In the genomic region with DNA sequence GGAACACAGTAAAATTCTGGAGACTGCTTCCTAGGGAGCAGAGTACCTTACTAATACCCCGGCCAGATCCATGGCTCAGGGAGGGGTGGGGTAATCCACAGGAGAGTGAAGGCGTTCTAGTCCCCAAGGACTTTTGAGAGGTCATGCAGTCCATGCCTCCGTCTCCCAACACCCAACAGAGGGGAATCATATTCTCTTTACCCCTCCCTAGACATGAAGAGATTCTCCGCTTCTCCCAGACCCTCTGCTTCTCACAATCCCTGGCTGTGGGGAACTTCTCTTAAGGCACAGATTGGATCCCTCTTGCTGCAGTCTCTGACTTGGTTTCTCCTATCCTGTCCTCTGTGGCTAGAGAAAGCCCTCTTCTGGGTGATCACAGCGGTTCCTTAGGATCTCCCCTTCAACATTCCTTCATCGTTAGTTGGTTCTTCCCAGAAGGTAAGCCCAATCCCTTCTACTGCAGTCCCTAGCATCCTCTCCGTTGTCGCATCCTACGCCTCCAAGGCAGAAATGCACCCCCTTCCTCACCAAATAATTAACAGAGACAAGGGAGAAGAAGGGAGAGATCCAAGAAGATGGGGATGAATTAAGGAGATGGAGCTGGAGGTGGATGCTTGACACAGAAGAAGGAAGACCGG, we compare ENCODE assay signal across 8 cellular contexts. TPM values are rescaled to one million over a fixed set of nuclear protein-coding genes. Genes with fewer than 3 reads are reported as not detected.
DNase-seq lines count a peak whose midpoint lies in the region; ATAC-seq and TF ChIP-seq lines count a peak whose summit lies in the region.

No MANE protein-coding gene starts in this region.

- peaks cover 9% of the 10 kb centered on the region; the same call in 1 of the 2 replicates for H3K4me1 ChIP-seq in HUES64 (ENCODE audit: insufficient read depth, low read length)

- TF ChIP-seq CTCF in choroid plexus epithelial cell (conservative IDR thresholded peaks at IDR 0.05; ENCODE audit: low read depth, low read length): no peak

- H3K4me3 Mint-ChIP-seq in naive B cell: peak overlapping the region; percentile 73 to 93 (median 89)

- peak overlapping the region; percentile 56 for H3K9ac ChIP-seq in HUES64 (ENCODE audit: low read depth, low read length)

- H3K27ac ChIP-seq in HUES64 (ENCODE audit: low read depth, low read length): no peak overlapping the region

- H3K27me3 ChIP-seq in HUES64 (ENCODE audit: insufficient read depth, low read length): peaks cover 27% of the 10 kb centered on the region

- peak; percentile 31 for DNase-seq in Ammon's horn (ENCODE audit: low spot score)
- no peak for DNase-seq in choroid plexus epithelial cell (ENCODE audit: low read depth)
- no peak for DNase-seq in naive B cell
- no peak for DNase-seq in SKM-1 treated with dmso at 0.1 percent for 144 hours (lab: John Stamatoyannopoulos, UW; ENCODE audit: unreplicated experiment)
- DNase-seq in T1000 (lab: John Stamatoyannopoulos, UW): no peak

- H3K27me3 Mint-ChIP-seq in naive B cell: no peaks in the 10 kb centered on the region

- 40% methylated on average over 10 of the region's 10 CpGs for WGBS in HUES64

- H3K4me1 Mint-ChIP-seq in naive B cell: peaks cover 48 to 53% (median 49%) of the 10 kb centered on the region in 3 donors

- no peaks in the 10 kb centered on the region for H3K36me3 Mint-ChIP-seq in naive B cell

- ATAC-seq in naive B cell (ENCODE audit: low read depth in 2 of 2) (no peak), HG03342 (IDR thresholded peaks at IDR 0.05; ENCODE audit: unreplicated experiment) (no peak), GM18511 (IDR thresholded peaks at IDR 0.05; ENCODE audit: unreplicated experiment) (no peak)

- peak overlapping the region in 3 of 6 donors; percentile 10 to 92 (median 35) for H3K27ac Mint-ChIP-seq in naive B cell

- H3K36me3 ChIP-seq in HUES64 (ENCODE audit: insufficient read depth, low read length): no peaks in the 10 kb centered on the region

- H3K9me3 Mint-ChIP-seq in naive B cell: no peaks in the 10 kb centered on the region

- H3K4me3 ChIP-seq in HUES64 (ENCODE audit: low read length) (peak overlapping the region; percentile 78), choroid plexus epithelial cell (ENCODE audit: low read depth, low read length) (peak overlapping the region; percentile 70)

- H3K9me3 ChIP-seq in HUES64 (ENCODE audit: insufficient read depth, low read depth, low read length): no peaks in the 10 kb centered on the region

RNA-seq across cellular contexts. Expression of gene GGT7, which starts 0.6 kb away (rescaled TPM):
- polyA plus RNA-seq in HUES64 (2013, experiment 1 of 2): 16.4 TPM
- polyA plus RNA-seq in HUES64 (2013, experiment 2 of 2): 15.9 TPM
- 1 to 10 TPM; 2.6 to 6.2 (median 4.2) TPM for polyA plus RNA-seq in naive B cell (ENCODE audit: low read depth in 6 of 6)

RNA-seq across cellular contexts. Expression of gene ACSS2, which starts 4.3 kb away (rescaled TPM):
- polyA plus RNA-seq in HUES64 (2013, experiment 1 of 2): 25.3 TPM
- polyA plus RNA-seq in HUES64 (2013, experiment 2 of 2): 39.4 TPM
- polyA plus RNA-seq in naive B cell (ENCODE audit: low read depth in 6 of 6): 10 to 100 TPM in 1 of 6 donors, 1 to 10 TPM in 5; 4.8 to 20.1 (median 5.7) TPM

RNA-seq across cellular contexts. Expression of gene NCOA6, which starts 46.6 kb away (rescaled TPM):
- 15.6 TPM for polyA plus RNA-seq in HUES64 (2013, experiment 1 of 2)
- 15.5 TPM for polyA plus RNA-seq in HUES64 (2013, experiment 2 of 2)
- polyA plus RNA-seq in naive B cell (ENCODE audit: low read depth in 6 of 6): 10 to 100 TPM in 1 of 6 donors, 1 to 10 TPM in 4, under 1 TPM in 1; 0.74 to 13.5 (median 4.4) TPM
